Comparison of ENCODE assay signal across 12 cellular contexts in genomic region chr16:9296273-9296593, GRCh38.
"Had no signal": no experiment of that assay in that cellular context is flagged by ENCODE, and none has a peak within 500 bp of the region (broad histone marks: within the 10 kb centered on the region; RNA-seq: fewer than 3 reads in every experiment).

No MANE protein-coding gene starts in this region.

- H3K9me3 Mint-ChIP-seq: stimulated activated naive B cell treated with anti-CD40 and anti-IgM and Interleukin-4, amounts not matched to agents 10 μg/mL and 1 μg/mL and 100 μg/mL, for 72 hours had no signal

- H3K36me3 Mint-ChIP-seq: activated naive CD8-positive, alpha-beta T cell; naive thymus-derived CD8-positive, alpha-beta T cell; stimulated activated naive B cell treated with anti-CD40 and anti-IgM and Interleukin-4, amounts not matched to agents 10 μg/mL and 1 μg/mL and 100 μg/mL, for 72 hours had no signal

- H3K4me3 Mint-ChIP-seq: activated naive CD8-positive, alpha-beta T cell; naive thymus-derived CD8-positive, alpha-beta T cell; stimulated activated naive B cell treated with anti-CD40 and anti-IgM and Interleukin-4, amounts not matched to agents 10 μg/mL and 1 μg/mL and 100 μg/mL, for 72 hours had no signal

- H3K27me3 ChIP-seq: gastrocnemius medialis had no signal

- H3K4me1 ChIP-seq: gastrocnemius medialis, parathyroid adenoma had no signal

- H3K27ac ChIP-seq: gastrocnemius medialis, neutrophil, parathyroid adenoma, VCaP had no signal

- H3K9me3 ChIP-seq: gastrocnemius medialis, neutrophil had no signal

- H3K4me1 Mint-ChIP-seq: naive thymus-derived CD8-positive, alpha-beta T cell; stimulated activated naive B cell treated with anti-CD40 and anti-IgM and Interleukin-4, amounts not matched to agents 10 μg/mL and 1 μg/mL and 100 μg/mL, for 72 hours had no signal

- ATAC-seq: gastrocnemius medialis; naive thymus-derived CD8-positive, alpha-beta T cell; stimulated activated naive B cell treated with anti-CD40 and anti-IgM and Interleukin-4, amounts not matched to agents 10 μg/mL and 1 μg/mL and 100 μg/mL, for 72 hours had no signal

- H3K4me3 ChIP-seq: gastrocnemius medialis had no signal

- DNase-seq: activated CD4-positive, alpha-beta T cell treated with anti-CD3 and anti-CD28 coated beads, Interleukin-2, amount 50 U/mL, for 48 hours; gastrocnemius medialis; kidney; mesenchymal stem cell; naive thymus-derived CD8-positive, alpha-beta T cell; stimulated activated naive B cell treated with anti-CD40 and anti-IgM and Interleukin-4, amounts not matched to agents 10 μg/mL and 1 μg/mL and 100 μg/mL, for 72 hours; SW 1271; T-helper 2 cell had no signal

- H3K36me3 ChIP-seq: gastrocnemius medialis, neutrophil had no signal

- H3K27ac Mint-ChIP-seq: activated naive CD8-positive, alpha-beta T cell; stimulated activated naive B cell treated with anti-CD40 and anti-IgM and Interleukin-4, amounts not matched to agents 10 μg/mL and 1 μg/mL and 100 μg/mL, for 72 hours had no signal
